Comparison of ENCODE assay signal across 13 cellular contexts in genomic region chr16:21638573-21638975, GRCh38. TPM values are rescaled to one million over a fixed set of nuclear protein-coding genes. Genes with fewer than 3 reads are reported as not detected.
DNase-seq lines count a peak whose midpoint lies in the region; ATAC-seq and TF ChIP-seq lines count a peak whose summit lies in the region.
"Had no signal": no experiment of that assay in that cellular context is flagged by ENCODE, and none has a peak within 500 bp of the region (broad histone marks: within the 10 kb centered on the region; RNA-seq: fewer than 3 reads in every experiment).

No MANE protein-coding gene starts in this region.

- H3K9me3 ChIP-seq in CD8-positive, alpha-beta memory T cell (ENCODE audit: low read length), result no peaks in the 10 kb centered on the region
- H3K9me3 ChIP-seq in Karpas-422 (ENCODE audit: low read length) (no peaks in the 10 kb centered on the region), adipocyte (ENCODE audit: control insufficient read depth, low read length) (no peaks in the 10 kb centered on the region), tibial nerve (no peaks in the 10 kb centered on the region), BE2C (no peaks in the 10 kb centered on the region; the same call in 1 of the 2 replicates)
- H3K9me3 ChIP-seq: thoracic aorta had no signal

- POLR2A ChIA-PET in CD8-positive, alpha-beta memory T cell (lab: Charles Lee), result no interaction called here

- peak overlapping the region in 6 of 7 donors; percentile 1 to 60 (median 30) for H3K4me3 Mint-ChIP-seq in CD8-positive, alpha-beta memory T cell
- no peak overlapping the region for H3K4me3 Mint-ChIP-seq in memory B cell

- H3K9ac ChIP-seq in Karpas-422 (ENCODE audit: low read length) (no peak overlapping the region), adipocyte (ENCODE audit: low read length) (no peak overlapping the region)

- peak in 1 of 5 donors; percentile 22 for DNase-seq in CD8-positive, alpha-beta memory T cell
- no peak for DNase-seq in Karpas-422
- DNase-seq in adipocyte (ENCODE audit: low read depth), result peak; percentile 39
- no peak for DNase-seq in memory B cell (ENCODE audit: low spot score in 2 of 2)
- DNase-seq in tibial nerve (ENCODE audit: low spot score in 2 of 2), result no peak
- DNase-seq in BE2C, result no peak
- no peak for DNase-seq in NCI-H1436 (lab: John Stamatoyannopoulos, UW)
- DNase-seq: caudate nucleus, kidney, NCI-H2081 had no signal

- H2AFZ ChIP-seq in Karpas-422 (ENCODE audit: low read length), result no peak overlapping the region

- H3K27me3 Mint-ChIP-seq in CD8-positive, alpha-beta memory T cell, result no peaks in the 10 kb centered on the region
- no peaks in the 10 kb centered on the region for H3K27me3 Mint-ChIP-seq in memory B cell

- H3K4me2 ChIP-seq in Karpas-422 (ENCODE audit: low read depth, low read length, poor library complexity, severe bottlenecking), result no peak overlapping the region

- H3K27me3 ChIP-seq in CD8-positive, alpha-beta memory T cell (ENCODE audit: insufficient read depth, low read length, poor library complexity, severe bottlenecking), result no peaks in the 10 kb centered on the region
- H3K27me3 ChIP-seq in Karpas-422 (ENCODE audit: low read length) (no peaks in the 10 kb centered on the region), adipocyte (replicated peaks; ENCODE audit: control insufficient read depth, insufficient read depth, low read length) (no peaks in the 10 kb centered on the region), tibial nerve (no peaks in the 10 kb centered on the region), BE2C (no peaks in the 10 kb centered on the region)

- H4K20me1 ChIP-seq in Karpas-422 (ENCODE audit: insufficient read depth, low read depth, low read length), result no peaks in the 10 kb centered on the region

- peaks cover 30% of the 10 kb centered on the region for H3K4me1 ChIP-seq in CD8-positive, alpha-beta memory T cell (ENCODE audit: insufficient read depth, low read length)
- H3K4me1 ChIP-seq in Karpas-422 (ENCODE audit: low read length), result peaks cover 29% of the 10 kb centered on the region
- peaks cover 20% of the 10 kb centered on the region for H3K4me1 ChIP-seq in adipocyte (ENCODE audit: control insufficient read depth, insufficient read depth, low read length)
- peaks cover 0 to 12% (median 0%) of the 10 kb centered on the region in 4 donors for H3K4me1 ChIP-seq in tibial nerve
- peaks cover 4% of the 10 kb centered on the region; the same call in 1 of the 2 replicates for H3K4me1 ChIP-seq in BE2C

- H3K36me3 ChIP-seq in CD8-positive, alpha-beta memory T cell (ENCODE audit: insufficient read depth, low read length), result no peaks in the 10 kb centered on the region
- no peaks in the 10 kb centered on the region for H3K36me3 ChIP-seq in Karpas-422 (ENCODE audit: insufficient read depth, low read length)
- peaks cover 9% of the 10 kb centered on the region for H3K36me3 ChIP-seq in adipocyte (ENCODE audit: control insufficient read depth, insufficient read depth, low read length, severe bottlenecking)
- peaks cover 0 to 32% (median 0%) of the 10 kb centered on the region in 3 donors for H3K36me3 ChIP-seq in tibial nerve
- H3K36me3 ChIP-seq in BE2C, result no peaks in the 10 kb centered on the region; the same call in 1 of the 2 replicates

- peaks cover 0 to 30% (median 4%) of the 10 kb centered on the region in 3 donors for H3K36me3 Mint-ChIP-seq in CD8-positive, alpha-beta memory T cell
- H3K36me3 Mint-ChIP-seq in memory B cell, result peaks cover 2% of the 10 kb centered on the region

- no peaks in the 10 kb centered on the region for H3K9me2 ChIP-seq in Karpas-422 (replicated peaks; ENCODE audit: insufficient read depth, low read length)

- H3K27ac ChIP-seq in CD8-positive, alpha-beta memory T cell (ENCODE audit: low read depth, low read length), result no peak overlapping the region
- H3K27ac ChIP-seq in Karpas-422 (ENCODE audit: low read length), result peak overlapping the region; percentile 32
- H3K27ac ChIP-seq in tibial nerve, result no peak overlapping the region
- H3K27ac ChIP-seq: thoracic aorta had no signal

- CTCF ChIA-PET in CD8-positive, alpha-beta memory T cell (lab: Charles Lee), result interaction anchor here (1.1 to 7.5 kb wide), 6 partner anchors 11 to 55 kb away, joined by 3 to 54 read pairs (median 5); no protein-coding TSS in a partner anchor

- no peak for TF ChIP-seq EP300 in tibial nerve (IDR thresholded peaks at IDR 0.05)

- H3K9me3 Mint-ChIP-seq in CD8-positive, alpha-beta memory T cell, result no peaks in the 10 kb centered on the region
- H3K9me3 Mint-ChIP-seq in memory B cell, result no peaks in the 10 kb centered on the region

- TF ChIP-seq POLR2A in tibial nerve (IDR thresholded peaks at IDR 0.05), result no peak

- peaks cover 21% of the 10 kb centered on the region for H3K79me2 ChIP-seq in Karpas-422 (ENCODE audit: low read length)

- TF ChIP-seq CTCF in tibial nerve (IDR thresholded peaks at IDR 0.05) (no peak), BE2C (IDR thresholded peaks at IDR 0.05; ENCODE audit: low read depth, low read length) (no peak)

- peak overlapping the region; percentile 14 to 89 (median 82) for H3K27ac Mint-ChIP-seq in CD8-positive, alpha-beta memory T cell
- H3K27ac Mint-ChIP-seq in memory B cell, result peak overlapping the region; percentile 52

- H3K4me3 ChIP-seq in CD8-positive, alpha-beta memory T cell (ENCODE audit: low read length), result no peak overlapping the region
- H3K4me3 ChIP-seq in Karpas-422 (ENCODE audit: low read length), result no peak overlapping the region
- H3K4me3 ChIP-seq in adipocyte (ENCODE audit: low read length), result no peak overlapping the region
- no peak overlapping the region for H3K4me3 ChIP-seq in tibial nerve
- no peak overlapping the region for H3K4me3 ChIP-seq in BE2C (ENCODE audit: low read depth, low read length)
- H3K4me3 ChIP-seq: thoracic aorta had no signal

- peaks cover 29 to 39% (median 39%) of the 10 kb centered on the region in 3 donors for H3K4me1 Mint-ChIP-seq in CD8-positive, alpha-beta memory T cell
- peaks cover 7% of the 10 kb centered on the region for H3K4me1 Mint-ChIP-seq in memory B cell

- ATAC-seq in memory B cell (ENCODE audit: low read depth), result no peak
- no peak for ATAC-seq in GM18517 (IDR thresholded peaks at IDR 0.05; ENCODE audit: unreplicated experiment)

- WGBS in tibial nerve, 2 donors, result 62 to 69% methylated on average over 4 of the region's 4 CpGs

RNA-seq across cellular contexts. Expression of gene IGSF6, which starts 13.8 kb away (rescaled TPM):
- 1 to 10 TPM in 1 of 2 experiments, under 1 TPM in 1; 0.58 to 1.1 TPM for total RNA-seq in CD8-positive, alpha-beta memory T cell
- 0.32 TPM for polyA plus RNA-seq in CD8-positive, alpha-beta memory T cell
- total RNA-seq in Karpas-422 (2014; rRNA removed; shearing (Covaris generic); ENCODE audit: low replicate concordance), result 0.29 and 0.56 TPM in 2 replicates
- total RNA-seq in tibial nerve, result 1 to 10 TPM in 3 of 4 donors, under 1 TPM in 1; 0.60 to 3.3 (median 1.8) TPM
- polyA plus RNA-seq in BE2C (2012; ENCODE audit: insufficient read depth, insufficient read length, low read depth), result 0.15 TPM
- total RNA-seq: G401 had no signal

RNA-seq across cellular contexts. Expression of gene OTOA, which starts 25.2 kb away (rescaled TPM):
- total RNA-seq in CD8-positive, alpha-beta memory T cell, result under 1 TPM; 0.09 TPM
- not detected for polyA plus RNA-seq in CD8-positive, alpha-beta memory T cell
- 0.07 TPM in 1 of 2 replicates, not detected in the other for total RNA-seq in Karpas-422 (2014; rRNA removed; shearing (Covaris generic); ENCODE audit: low replicate concordance)
- 1 to 10 TPM in 1 of 4 donors, under 1 TPM in 2, not detected in 1; 0.39 to 1.3 (median 0.90) TPM for total RNA-seq in tibial nerve
- polyA plus RNA-seq in BE2C (2012; ENCODE audit: insufficient read depth, insufficient read length, low read depth), result not detected

RNA-seq across cellular contexts. Expression of gene METTL9, which starts 39.2 kb away (rescaled TPM):
- total RNA-seq in CD8-positive, alpha-beta memory T cell, result 10 to 100 TPM; 73.8 to 74.2 TPM
- polyA plus RNA-seq in CD8-positive, alpha-beta memory T cell, result 120 TPM
- 82.6 and 90.6 TPM in 2 replicates for total RNA-seq in Karpas-422 (2014; rRNA removed; shearing (Covaris generic); ENCODE audit: low replicate concordance)
- 100 to 1,000 TPM; 160 to 210 (median 177) TPM for total RNA-seq in tibial nerve
- polyA plus RNA-seq in BE2C (2012; ENCODE audit: insufficient read depth, insufficient read length, low read depth), result 101 TPM
